In genomic region chr1:181143081-181143859, GRCh38 we compare ENCODE assay signal across 12 cellular contexts. TPM values are rescaled to one million over a fixed set of nuclear protein-coding genes. Genes with fewer than 3 reads are reported as not detected.
A peak's percentile ranks its signal among the peaks of the same experiment; 100 is the strongest.
DNase-seq lines count a peak whose midpoint lies in the region; ATAC-seq and TF ChIP-seq lines count a peak whose summit lies in the region.
"Had no signal": no experiment of that assay in that cellular context is flagged by ENCODE, and none has a peak within 500 bp of the region (broad histone marks: within the 10 kb centered on the region; RNA-seq: fewer than 3 reads in every experiment).

No MANE protein-coding gene starts in this region.

- TF ChIP-seq POLR2A in uterus (IDR thresholded peaks at IDR 0.05): no peak

- H3K27me3 ChIP-seq in right atrium auricular region (no peaks in the 10 kb centered on the region), uterus (no peaks in the 10 kb centered on the region)
- H3K27me3 ChIP-seq: BLaER1, SJCRH30 had no signal

- ATAC-seq in left ventricle myocardium superior: no peak
- ATAC-seq in activated T-helper 17 cell treated with anti-CD3 and anti-CD28 coated beads, Interleukin-2, amount 50 U/mL, for 72 hours (replicated peaks): no peak
- ATAC-seq in HG03097 (IDR thresholded peaks at IDR 0.05; ENCODE audit: low FRiP score, unreplicated experiment): no peak
- no peak for ATAC-seq in GM19395 (IDR thresholded peaks at IDR 0.05; ENCODE audit: unreplicated experiment)

- H3K27me3 Mint-ChIP-seq in activated T-helper 17 cell treated with anti-CD3 and anti-CD28 coated beads, Interleukin-2, amount 50 U/mL, for 72 hours: no peaks in the 10 kb centered on the region

- intact Hi-C loops in left ventricle myocardium superior (cut with micrococcal nuclease) (loop anchor here (5.0 to 10.0 kb wide), 2 partner anchors 58 to 106 kb away; partner anchors contain the start of gene IER5), uterus (cut with DNase I; ENCODE audit: low total_unique reads) (loop anchor here (2.0 to 5.0 kb wide), 2 partner anchors 54 to 121 kb away; partner anchors contain the start of genes IER5 and STX6)

- H3K9me3 ChIP-seq in right atrium auricular region (peaks cover 0 to 4% of the 10 kb centered on the region in 2 donors), uterus (no peaks in the 10 kb centered on the region)

- H3K4me1 ChIP-seq in right atrium auricular region: peaks cover 0 to 47% of the 10 kb centered on the region in 2 donors
- H3K4me1 ChIP-seq in uterus: peaks cover 4 to 18% of the 10 kb centered on the region in 2 donors

- peak overlapping the region; percentile 41 for H3K27ac Mint-ChIP-seq in activated T-helper 17 cell treated with anti-CD3 and anti-CD28 coated beads, Interleukin-2, amount 50 U/mL, for 72 hours

- peak overlapping the region; percentile 65 to 77 for H3K27ac ChIP-seq in right atrium auricular region
- H3K27ac ChIP-seq in uterus: peak overlapping the region; percentile 93 to 94
- H3K27ac ChIP-seq: BLaER1, SJCRH30 had no signal

- peaks cover 40% of the 10 kb centered on the region for H3K4me1 Mint-ChIP-seq in activated T-helper 17 cell treated with anti-CD3 and anti-CD28 coated beads, Interleukin-2, amount 50 U/mL, for 72 hours

- H3K36me3 ChIP-seq in right atrium auricular region: no peaks in the 10 kb centered on the region
- no peaks in the 10 kb centered on the region for H3K36me3 ChIP-seq in uterus
- H3K36me3 ChIP-seq: BLaER1, SJCRH30 had no signal

- no peaks in the 10 kb centered on the region for H3K36me3 Mint-ChIP-seq in activated T-helper 17 cell treated with anti-CD3 and anti-CD28 coated beads, Interleukin-2, amount 50 U/mL, for 72 hours (ENCODE audit: low read depth)
- H3K36me3 Mint-ChIP-seq: CD8-positive, alpha-beta memory T cell had no signal

- DNase-seq in right atrium auricular region (ENCODE audit: low spot score): no peak
- DNase-seq in left ventricle myocardium superior: no peak
- peak; percentile 13 for DNase-seq in fibroblast of the aortic adventitia (ENCODE audit: low read depth)
- DNase-seq in uterus: peak; percentile 67 to 77
- DNase-seq in NCI-H2196 (lab: John Stamatoyannopoulos, UW; ENCODE audit: unreplicated experiment): no peak

- H3K4me3 ChIP-seq in right atrium auricular region (no peak overlapping the region), fibroblast of the aortic adventitia (ENCODE audit: low read depth, low read length) (no peak overlapping the region), uterus (no peak overlapping the region)
- H3K4me3 ChIP-seq: BLaER1, GM12878 had no signal

- H3K4me3 Mint-ChIP-seq in activated T-helper 17 cell treated with anti-CD3 and anti-CD28 coated beads, Interleukin-2, amount 50 U/mL, for 72 hours: no peak overlapping the region

- TF ChIP-seq CTCF in right atrium auricular region (IDR thresholded peaks at IDR 0.05) (no peak), fibroblast of the aortic adventitia (IDR thresholded peaks at IDR 0.05; ENCODE audit: insufficient read depth, low read length) (no peak), uterus (IDR thresholded peaks at IDR 0.05) (no peak)

- no peaks in the 10 kb centered on the region for H3K9me3 Mint-ChIP-seq in activated T-helper 17 cell treated with anti-CD3 and anti-CD28 coated beads, Interleukin-2, amount 50 U/mL, for 72 hours
- H3K9me3 Mint-ChIP-seq: CD8-positive, alpha-beta memory T cell had no signal

RNA-seq across cellular contexts. Expression of gene IER5, which starts 54.8 kb away (rescaled TPM):
- total RNA-seq in right atrium auricular region: 10 to 100 TPM; 25.6 to 55.1 TPM
- 15.9 TPM for total RNA-seq in left ventricle myocardium superior
- total RNA-seq in activated T-helper 17 cell treated with anti-CD3 and anti-CD28 coated beads, Interleukin-2, amount 50 U/mL, for 72 hours: 10 to 100 TPM; 40.9 to 60.4 TPM
- 12.3 and 14.7 TPM in 2 replicates for total RNA-seq in fibroblast of the aortic adventitia (ENCODE audit: low replicate concordance)
- 10 to 100 TPM; 19.4 to 34.8 (median 24.2) TPM for total RNA-seq in uterus

Comparison
In these comparisons a context has a peak if more than half of its experiments do, and no peak if none do; other contexts are left out.
1. DNase-seq: peak in fibroblast of the aortic adventitia (single experiment) and uterus (2 of 2); none in right atrium auricular region (single experiment), left ventricle myocardium superior (single experiment) and NCI-H2196 (single experiment).